6 cellular contexts compared by ENCODE assay signal in genomic region chr7:95379457-95379856, GRCh38. TPM values are rescaled to one million over a fixed set of nuclear protein-coding genes. Genes with fewer than 3 reads are reported as not detected.
"Had no signal": no experiment of that assay in that cellular context is flagged by ENCODE, and none has a peak within 500 bp of the region (broad histone marks: within the 10 kb centered on the region; RNA-seq: fewer than 3 reads in every experiment).

No MANE protein-coding gene starts in this region.

RNA-seq across cellular contexts. Expression of gene PON3, which starts 16.7 kb away (rescaled TPM):
- total RNA-seq: GM23248, H1, H4, H7, H9, HFFc6 had no signal

RNA-seq across cellular contexts. Expression of gene PON1, which starts 55.1 kb away (rescaled TPM):
- total RNA-seq: GM23248, H1, H4, H7, HFFc6 had no signal
